In genomic region chr2:43307046-43307445, GRCh38 we compare ENCODE assay signal across 22 cellular contexts.
DNase-seq lines count a peak whose midpoint lies in the region; TF ChIP-seq lines count a peak whose summit lies in the region.
"Had no signal": no experiment of that assay in that cellular context is flagged by ENCODE, and none has a peak within 500 bp of the region (broad histone marks: within the 10 kb centered on the region; RNA-seq: fewer than 3 reads in every experiment).

No MANE protein-coding gene starts in this region.

- H3K27me3 ChIP-seq in MG63, result no peaks in the 10 kb centered on the region
- H3K27me3 ChIP-seq in vagina, result no peaks in the 10 kb centered on the region
- H3K27me3 ChIP-seq: Peyer's patch, SJCRH30 had no signal

- H3K27ac ChIP-seq in vagina, result peak overlapping the region; percentile 85
- H3K27ac ChIP-seq: A549, KMS-11, SJCRH30 had no signal

- TF ChIP-seq CTCF in cardiac fibroblast (IDR thresholded peaks at IDR 0.05; ENCODE audit: low read depth, low read length) (no peak), nephron progenitor cell (IDR thresholded peaks at IDR 0.05) (no peak), vagina (IDR thresholded peaks at IDR 0.05) (no peak), HFFc6 (IDR thresholded peaks at IDR 0.05) (no peak)

- H3K27ac Mint-ChIP-seq in nephron progenitor cell (peak overlapping the region; percentile 47), HFFc6 (no peak overlapping the region)
- H3K27ac Mint-ChIP-seq: CD4-positive, alpha-beta T cell; H9 had no signal

- peaks cover under 1% of the 10 kb centered on the region for H3K27me3 Mint-ChIP-seq in nephron progenitor cell (ENCODE audit: low read depth, poor library complexity)
- H3K27me3 Mint-ChIP-seq in HFFc6 (ENCODE audit: insufficient read depth), result peaks cover 4% of the 10 kb centered on the region
- H3K27me3 Mint-ChIP-seq: CD4-positive, alpha-beta T cell had no signal

- H3K9me3 ChIP-seq in MG63, result no peaks in the 10 kb centered on the region
- H3K9me3 ChIP-seq in vagina, result no peaks in the 10 kb centered on the region
- H3K9me3 ChIP-seq: A549, Peyer's patch, SJCRH30 had no signal

- H3K36me3 ChIP-seq in MG63 (no peaks in the 10 kb centered on the region; the same call in 1 of the 2 replicates), vagina (no peaks in the 10 kb centered on the region)
- H3K36me3 ChIP-seq: Peyer's patch, SJCRH30 had no signal

- H3K4me1 ChIP-seq in vagina, result peaks cover 48% of the 10 kb centered on the region
- H3K4me1 ChIP-seq: SJCRH30 had no signal

- peaks cover 16% of the 10 kb centered on the region for H3K4me1 Mint-ChIP-seq in nephron progenitor cell
- peaks cover 21% of the 10 kb centered on the region for H3K4me1 Mint-ChIP-seq in HFFc6 (ENCODE audit: low read depth)

- H3K4me3 ChIP-seq in MG63 (no peak overlapping the region), cardiac fibroblast (replicated peaks in 1 of 2; ENCODE audit: low read depth in 2 of 2, low read length in 2 of 2) (no peak overlapping the region), vagina (no peak overlapping the region)
- H3K4me3 ChIP-seq: A549, Peyer's patch, SJCRH30 had no signal

- H3K9me3 Mint-ChIP-seq in nephron progenitor cell (no peaks in the 10 kb centered on the region), HFFc6 (no peaks in the 10 kb centered on the region)
- H3K9me3 Mint-ChIP-seq: CD4-positive, alpha-beta T cell; H9 had no signal

- no peak overlapping the region for H3K4me3 Mint-ChIP-seq in nephron progenitor cell
- no peak overlapping the region for H3K4me3 Mint-ChIP-seq in HFFc6
- H3K4me3 Mint-ChIP-seq: CD4-positive, alpha-beta T cell; H9 had no signal

- TF ChIP-seq POLR2A in vagina (IDR thresholded peaks at IDR 0.05), result no peak

- intact Hi-C loops in vagina (cut with DNase I), result no loop called here

- DNase-seq in MG63, result peak; percentile 70
- DNase-seq in cardiac fibroblast (ENCODE audit: low read depth in 2 of 2), result peak; percentile 59 to 62
- DNase-seq in nephron progenitor cell, result no peak
- DNase-seq in vagina (ENCODE audit: extremely low spot score in 2 of 2), result no peak
- no peak for DNase-seq in HFFc6
- DNase-seq in HuH-7 (ENCODE audit: low spot score), result no peak
- no peak for DNase-seq in hepatic stellate cell (ENCODE audit: low spot score)
- DNase-seq: CD4-positive, alpha-beta T cell; COR-L47; DND-41; H9; IMR-90; NCI-H1105 treated with DMSO at 0.1 percent for 48 hours; NCI-H1694; NCI-H2081; NCI-H2171; NCI-H524 treated with DMSO at 0.1 percent for 48 hours; NCI-H82; Peyer's patch; SJCRH30 had no signal

- H3K36me3 Mint-ChIP-seq in nephron progenitor cell (ENCODE audit: low read depth), result peaks cover 21% of the 10 kb centered on the region
- H3K36me3 Mint-ChIP-seq in HFFc6 (ENCODE audit: low read depth), result peaks cover 10% of the 10 kb centered on the region; the same call in 1 of the 2 replicates

Comparison
In these comparisons a context has a peak if more than half of its experiments do, and no peak if none do; other contexts are left out.
1. DNase-seq: peak in MG63 (single experiment) and cardiac fibroblast (2 of 2); none in nephron progenitor cell (single experiment), vagina (0 of 2), HFFc6 (single experiment), HuH-7 (single experiment) and hepatic stellate cell (single experiment).